In the genomic region with DNA sequence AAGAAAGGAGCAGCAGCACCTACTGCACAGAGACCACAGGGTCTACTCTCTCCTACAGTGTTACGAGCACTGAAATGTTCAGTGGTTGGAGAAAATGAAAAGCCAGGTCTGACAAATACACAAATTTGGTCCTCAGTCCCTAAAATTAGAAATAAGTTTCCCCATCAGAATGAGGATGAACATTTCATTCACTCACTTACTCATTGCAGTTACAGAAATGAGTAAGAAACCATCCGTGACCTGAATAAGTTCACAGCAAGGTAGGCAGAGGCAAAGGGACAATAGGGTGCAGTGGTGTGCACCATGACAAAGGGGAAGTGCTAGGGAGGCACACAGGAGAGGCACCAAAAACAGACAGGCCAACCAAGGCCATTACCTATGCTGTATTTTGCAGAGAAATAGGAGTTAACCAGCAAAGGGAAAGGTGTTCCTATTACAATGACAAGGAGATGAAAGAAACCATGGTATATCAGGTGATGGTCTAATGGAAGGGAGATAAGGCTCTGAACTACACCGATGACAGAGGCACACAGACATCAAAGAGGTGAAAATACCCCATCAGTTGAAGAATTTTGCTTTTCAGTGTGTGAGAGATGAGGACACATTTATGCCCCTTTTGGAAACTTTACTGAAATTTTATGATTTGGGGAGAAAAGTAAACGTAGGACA, we compare ENCODE assay signal across 8 cellular contexts. TPM values are rescaled to one million over a fixed set of nuclear protein-coding genes. Genes with fewer than 3 reads are reported as not detected.
DNase-seq lines count a peak whose midpoint lies in the region; ATAC-seq and TF ChIP-seq lines count a peak whose summit lies in the region.

No MANE protein-coding gene starts in this region.

- H4K91ac ChIP-seq in trophoblast cell (ENCODE audit: low read depth, low read length): no peak overlapping the region

- no peak overlapping the region for H3K18ac ChIP-seq in trophoblast cell (ENCODE audit: low read length)

- H2AK5ac ChIP-seq in trophoblast cell (ENCODE audit: low read length): no peak overlapping the region

- H2BK12ac ChIP-seq in trophoblast cell (ENCODE audit: low read length): no peak overlapping the region

- H3K4me2 ChIP-seq in SU-DHL-6 (ENCODE audit: low read depth, low read length, poor library complexity, severe bottlenecking): peak overlapping the region; percentile 78
- no peak overlapping the region for H3K4me2 ChIP-seq in trophoblast cell (ENCODE audit: low read length)

- H3K27ac ChIP-seq in SU-DHL-6 (ENCODE audit: low read depth, low read length) (peak overlapping the region; percentile 84), trophoblast cell (ENCODE audit: low read depth, low read length) (no peak overlapping the region)

- no peaks in the 10 kb centered on the region for H3K27me3 Mint-ChIP-seq in natural killer cell (ENCODE audit: low read depth in 2 of 2)
- no peaks in the 10 kb centered on the region for H3K27me3 Mint-ChIP-seq in glutamatergic neuron (ENCODE audit: unreplicated experiment)

- H3K4me3 Mint-ChIP-seq in natural killer cell (peak overlapping the region; percentile 41), glutamatergic neuron (ENCODE audit: unreplicated experiment) (no peak overlapping the region)

- no peaks in the 10 kb centered on the region for H3K27me3 ChIP-seq in SU-DHL-6 (ENCODE audit: low read length)
- no peaks in the 10 kb centered on the region for H3K27me3 ChIP-seq in trophoblast cell (ENCODE audit: insufficient read depth, low read length)

- no peak overlapping the region for H3K14ac ChIP-seq in trophoblast cell (ENCODE audit: low read length)

- H4K20me1 ChIP-seq in SU-DHL-6 (ENCODE audit: low read depth, low read length): no peaks in the 10 kb centered on the region

- DNase-seq in SIG-M5 treated with dmso at 0.1 percent for 504 hours (lab: John Stamatoyannopoulos, UW; ENCODE audit: unreplicated experiment): peak; percentile 57
- DNase-seq in SIG-M5 (lab: John Stamatoyannopoulos, UW): no peak
- no peak for DNase-seq in natural killer cell
- DNase-seq in trophoblast cell: no peak
- no peak for DNase-seq in glutamatergic neuron
- DNase-seq in LoVo (ENCODE audit: low spot score): no peak

- no peaks in the 10 kb centered on the region for H3K79me1 ChIP-seq in trophoblast cell (ENCODE audit: low read length)

- peaks cover 0 to 4% of the 10 kb centered on the region in 2 experiments for H3K4me1 ChIP-seq in trophoblast cell (ENCODE audit: control insufficient read depth in 1 of 2, insufficient read depth in 2 of 2, low read length in 2 of 2)

- WGBS in trophoblast cell (ENCODE audit: extremely low coverage, insufficient coverage, insufficient read length): no CpG with 5 or more reads among the region's 4 CpGs

- H3K79me2 ChIP-seq in SU-DHL-6 (ENCODE audit: insufficient read depth, low read length) (no peaks in the 10 kb centered on the region), trophoblast cell (ENCODE audit: control insufficient read depth, insufficient read depth, low read length, poor library complexity) (no peaks in the 10 kb centered on the region)

- peaks cover 26% of the 10 kb centered on the region for H3F3A ChIP-seq in SU-DHL-6 (ENCODE audit: insufficient read depth)

- ATAC-seq in HG02973 (IDR thresholded peaks at IDR 0.05; ENCODE audit: unreplicated experiment) (peak; percentile 91), natural killer cell (no peak)

- H3K4me3 ChIP-seq in SU-DHL-6 (ENCODE audit: insufficient read depth, low read length, poor library complexity, severe bottlenecking) (peak overlapping the region; percentile 28), trophoblast cell (ENCODE audit: low read depth, low read length) (no peak overlapping the region)

- no peaks in the 10 kb centered on the region for H3K9me2 ChIP-seq in SU-DHL-6 (replicated peaks; ENCODE audit: insufficient read depth, low read length)

- intact Hi-C loops in natural killer cell (cut with micrococcal nuclease): loop anchor here (1.0 to 5.0 kb wide), 6 partner anchors 38 to 192 kb away; no protein-coding TSS in a partner anchor

- H3K9me3 Mint-ChIP-seq in natural killer cell (no peaks in the 10 kb centered on the region), glutamatergic neuron (ENCODE audit: unreplicated experiment) (no peaks in the 10 kb centered on the region)

- TF ChIP-seq CTCF in SU-DHL-6 (IDR thresholded peaks at IDR 0.05; ENCODE audit: insufficient read depth, low read length, poor library complexity, severe bottlenecking): peak; percentile 10
- TF ChIP-seq CTCF in natural killer cell (IDR thresholded peaks at IDR 0.05): no peak
- no peak for TF ChIP-seq CTCF in glutamatergic neuron (IDR thresholded peaks at IDR 0.05; ENCODE audit: partially characterized antibody, unreplicated experiment)

- H3K9ac ChIP-seq in SU-DHL-6 (ENCODE audit: low read length) (peak overlapping the region; percentile 34), trophoblast cell (ENCODE audit: low read length) (no peak overlapping the region)

- no peak overlapping the region for H4K8ac ChIP-seq in trophoblast cell (ENCODE audit: low read depth, low read length)

- H3K4me1 Mint-ChIP-seq in natural killer cell (peaks cover 70 to 75% of the 10 kb centered on the region in 2 donors), glutamatergic neuron (ENCODE audit: low read depth, unreplicated experiment) (peaks cover 5% of the 10 kb centered on the region)

- H3K9me3 ChIP-seq in SU-DHL-6 (ENCODE audit: insufficient read depth, low read length) (no peaks in the 10 kb centered on the region), trophoblast cell (ENCODE audit: insufficient read depth, low read depth, low read length) (no peaks in the 10 kb centered on the region)

- H3K4ac ChIP-seq in trophoblast cell (ENCODE audit: low read depth, low read length): no peak overlapping the region

- no peak overlapping the region for H2BK120ac ChIP-seq in trophoblast cell (ENCODE audit: insufficient read depth, low read length, poor library complexity)

- H3K36me3 ChIP-seq in SU-DHL-6 (ENCODE audit: low read length): no peaks in the 10 kb centered on the region
- no peaks in the 10 kb centered on the region for H3K36me3 ChIP-seq in trophoblast cell (ENCODE audit: control insufficient read depth in 1 of 2, insufficient read depth in 2 of 2, low read length in 2 of 2)

- no peak overlapping the region for H2BK5ac ChIP-seq in trophoblast cell (ENCODE audit: low read depth, low read length, poor library complexity)

- H3K23ac ChIP-seq in trophoblast cell (ENCODE audit: low read length): no peak overlapping the region

- no peak overlapping the region for H4K12ac ChIP-seq in trophoblast cell (ENCODE audit: low read depth, low read length)

- no peaks in the 10 kb centered on the region for H3K36me3 Mint-ChIP-seq in natural killer cell
- H3K36me3 Mint-ChIP-seq in glutamatergic neuron (ENCODE audit: unreplicated experiment): no peaks in the 10 kb centered on the region

- H2AFZ ChIP-seq in SU-DHL-6 (ENCODE audit: low read depth, low read length, severe bottlenecking): peak overlapping the region; percentile 11
- H2AFZ ChIP-seq in trophoblast cell (ENCODE audit: insufficient read depth, low read length, poor library complexity): no peak overlapping the region

- H3K27ac Mint-ChIP-seq in natural killer cell (peak overlapping the region; percentile 83 to 90), glutamatergic neuron (ENCODE audit: unreplicated experiment) (no peak overlapping the region)

RNA-seq across cellular contexts. Expression of a gene that starts 29.4 kb away (rescaled TPM):
- total RNA-seq in natural killer cell (100 to 1,000 TPM in 1 of 3 donors, 10 to 100 TPM in 2; 95.8 to 101 (median 96.6) TPM), glutamatergic neuron (ENCODE audit: unreplicated experiment) (25.8 TPM)
- polyA plus RNA-seq in trophoblast cell (2013): 24.3 TPM in 2 replicates
